ENCODE assay signal across 16 cellular contexts in the genomic region with DNA sequence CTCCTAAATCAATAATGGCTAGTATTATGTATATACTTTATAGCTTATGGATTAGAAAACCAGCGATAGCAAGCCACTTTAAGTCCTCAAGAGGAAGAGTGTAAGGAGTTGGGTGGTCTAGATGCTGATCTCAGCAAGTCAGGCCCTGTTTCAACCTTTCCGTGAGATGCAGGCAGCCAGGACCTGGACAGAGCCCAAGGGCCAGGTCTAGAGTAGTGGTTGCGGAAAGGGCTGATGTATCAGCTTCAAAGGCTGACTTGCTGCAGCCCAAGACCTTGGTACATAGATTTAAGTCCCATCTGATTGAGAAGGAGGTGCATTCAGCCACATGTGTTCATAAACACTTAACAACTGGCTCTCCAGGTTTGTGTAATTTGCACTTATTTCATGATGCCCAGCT. TPM values are rescaled to one million over a fixed set of nuclear protein-coding genes. Genes with fewer than 3 reads are reported as not detected.
A peak's percentile ranks its signal among the peaks of the same experiment; 100 is the strongest.
DNase-seq lines count a peak whose midpoint lies in the region; ATAC-seq and TF ChIP-seq lines count a peak whose summit lies in the region.
"Had no signal": no experiment of that assay in that cellular context is flagged by ENCODE, and none has a peak within 500 bp of the region (broad histone marks: within the 10 kb centered on the region; RNA-seq: fewer than 3 reads in every experiment).

No MANE protein-coding gene starts in this region.

- peak overlapping the region; percentile 89 to 100 (median 98) for H3K4me2 ChIP-seq in BLaER1 treated with 17β-estradiol and CSF1 and Interleukin-3, amounts not matched to agents 10 nM and 100 nM

- peak overlapping the region; percentile 88 to 98 (median 94) for H3K27ac ChIP-seq in BLaER1 treated with 17β-estradiol and CSF1 and Interleukin-3, amounts not matched to agents 10 nM and 100 nM
- peak overlapping the region; percentile 83 for H3K27ac ChIP-seq in HL-60 (replicated peaks)
- H3K27ac ChIP-seq: parathyroid adenoma, thoracic aorta, WERI-Rb-1 had no signal

- no peaks in the 10 kb centered on the region for H3K27me3 ChIP-seq in BLaER1 treated with 17β-estradiol and CSF1 and Interleukin-3, amounts not matched to agents 10 nM and 100 nM
- H3K27me3 ChIP-seq in HL-60 (ENCODE audit: insufficient read depth, poor library complexity, severe bottlenecking), result no peaks in the 10 kb centered on the region

- no peak for ATAC-seq in naive B cell (ENCODE audit: low read depth in 2 of 2)
- ATAC-seq in GM18909 (IDR thresholded peaks at IDR 0.05; ENCODE audit: poor library complexity, unreplicated experiment), result no peak
- ATAC-seq: SK-N-SH treated with all-trans-retinoic acid at 6 μM for 48 hours had no signal

- peak in 1 of 2 experiments; percentile 29 for DNase-seq in HL-60 (ENCODE audit: low read depth in 1 of 2, low spot score in 1 of 2)
- no peak for DNase-seq in activated naive CD8-positive, alpha-beta T cell treated with anti-CD3 and anti-CD28 coated beads for 36 hours
- DNase-seq in naive B cell, result no peak
- DNase-seq in NCI-H2107 (lab: John Stamatoyannopoulos, UW), result no peak
- no peak for DNase-seq in activated gamma-delta T cell treated with Interleukin-2 at 50 U/mL for 16 hours
- DNase-seq in stimulated activated naive CD4-positive, alpha-beta T cell (lab: John Stamatoyannopoulos, UW), result no peak
- DNase-seq: activated T-cell treated with anti-CD3 and anti-CD28 coated beads, Interleukin-2, amount 50 U/mL, for 1 hour; DMS53; mesenchymal stem cell; NCI-H1092 treated with DMSO at 0.1 percent for 48 hours; WERI-Rb-1 had no signal

- H4K20me1 ChIP-seq in BLaER1 treated with 17β-estradiol and CSF1 and Interleukin-3, amounts not matched to agents 10 nM and 100 nM, result peaks cover 32 to 96% (median 84%) of the 10 kb centered on the region in 11 experiments; a peak in 21 of 22 replicates

- peaks cover 15% of the 10 kb centered on the region for H3K36me3 Mint-ChIP-seq in activated naive CD8-positive, alpha-beta T cell treated with anti-CD3 and anti-CD28 coated beads for 36 hours
- peaks cover 14 to 20% of the 10 kb centered on the region in 2 donors for H3K36me3 Mint-ChIP-seq in naive B cell

- peak overlapping the region in 5 of 10 experiments; percentile 2 to 44 (median 24); a peak in 9 of 20 replicates for H3K4me3 ChIP-seq in BLaER1 treated with 17β-estradiol and CSF1 and Interleukin-3, amounts not matched to agents 10 nM and 100 nM
- no peak overlapping the region for H3K4me3 ChIP-seq in HL-60 (replicated peaks; ENCODE audit: insufficient read depth, low read length)
- H3K4me3 ChIP-seq: thoracic aorta had no signal

- H3K9me3 ChIP-seq in BLaER1 treated with 17β-estradiol and CSF1 and Interleukin-3, amounts not matched to agents 10 nM and 100 nM (replicated peaks in 1 of 11), result no peaks in the 10 kb centered on the region
- H3K9me3 ChIP-seq: thoracic aorta had no signal

- peak overlapping the region; percentile 46 to 92 (median 86); a peak in 19 of 22 replicates for H3K9ac ChIP-seq in BLaER1 treated with 17β-estradiol and CSF1 and Interleukin-3, amounts not matched to agents 10 nM and 100 nM
- H3K9ac ChIP-seq: parathyroid adenoma had no signal

- peaks cover 30 to 78% (median 63%) of the 10 kb centered on the region in 11 experiments for H3K36me3 ChIP-seq in BLaER1 treated with 17β-estradiol and CSF1 and Interleukin-3, amounts not matched to agents 10 nM and 100 nM
- H3K36me3 ChIP-seq: thoracic aorta, WERI-Rb-1 had no signal

- TF ChIP-seq CTCF in HL-60 (IDR thresholded peaks at IDR 0.05; ENCODE audit: insufficient read depth, low read length), result no peak

- H3K9me3 Mint-ChIP-seq in activated naive CD8-positive, alpha-beta T cell treated with anti-CD3 and anti-CD28 coated beads for 36 hours, result no peaks in the 10 kb centered on the region
- peaks cover 0 to 4% (median 0%) of the 10 kb centered on the region in 7 donors for H3K9me3 Mint-ChIP-seq in naive B cell

- H3K4me1 ChIP-seq in BLaER1 treated with 17β-estradiol and CSF1 and Interleukin-3, amounts not matched to agents 10 nM and 100 nM, result peaks cover 95 to 100% (median 99%) of the 10 kb centered on the region in 10 experiments
- H3K4me1 ChIP-seq: parathyroid adenoma had no signal

- H3K4me1 Mint-ChIP-seq in activated naive CD8-positive, alpha-beta T cell treated with anti-CD3 and anti-CD28 coated beads for 36 hours, result peaks cover 91% of the 10 kb centered on the region
- peaks cover 88 to 99% (median 97%) of the 10 kb centered on the region in 3 donors for H3K4me1 Mint-ChIP-seq in naive B cell

- no peaks in the 10 kb centered on the region for H3K27me3 Mint-ChIP-seq in activated naive CD8-positive, alpha-beta T cell treated with anti-CD3 and anti-CD28 coated beads for 36 hours
- no peaks in the 10 kb centered on the region for H3K27me3 Mint-ChIP-seq in naive B cell

- H3K4me3 Mint-ChIP-seq in activated naive CD8-positive, alpha-beta T cell treated with anti-CD3 and anti-CD28 coated beads for 36 hours, result no peak overlapping the region
- peak overlapping the region; percentile 61 to 93 (median 88) for H3K4me3 Mint-ChIP-seq in naive B cell

- peak overlapping the region; percentile 86 for H3K27ac Mint-ChIP-seq in activated naive CD8-positive, alpha-beta T cell treated with anti-CD3 and anti-CD28 coated beads for 36 hours
- H3K27ac Mint-ChIP-seq in naive B cell, result peak overlapping the region in 5 of 6 donors; percentile 35 to 97 (median 94)

RNA-seq across cellular contexts. Expression of a gene that starts 33.4 kb away (rescaled TPM):
- total RNA-seq in activated naive CD8-positive, alpha-beta T cell treated with anti-CD3 and anti-CD28 coated beads for 36 hours, result 10 to 100 TPM; 37.5 to 38.9 TPM
- polyA plus RNA-seq in naive B cell (ENCODE audit: low read depth in 6 of 6), result 100 to 1,000 TPM in 2 of 6 donors, 10 to 100 TPM in 4; 65.3 to 109 (median 88.3) TPM
